ENCODE assay signal across 9 cellular contexts in the genomic region with DNA sequence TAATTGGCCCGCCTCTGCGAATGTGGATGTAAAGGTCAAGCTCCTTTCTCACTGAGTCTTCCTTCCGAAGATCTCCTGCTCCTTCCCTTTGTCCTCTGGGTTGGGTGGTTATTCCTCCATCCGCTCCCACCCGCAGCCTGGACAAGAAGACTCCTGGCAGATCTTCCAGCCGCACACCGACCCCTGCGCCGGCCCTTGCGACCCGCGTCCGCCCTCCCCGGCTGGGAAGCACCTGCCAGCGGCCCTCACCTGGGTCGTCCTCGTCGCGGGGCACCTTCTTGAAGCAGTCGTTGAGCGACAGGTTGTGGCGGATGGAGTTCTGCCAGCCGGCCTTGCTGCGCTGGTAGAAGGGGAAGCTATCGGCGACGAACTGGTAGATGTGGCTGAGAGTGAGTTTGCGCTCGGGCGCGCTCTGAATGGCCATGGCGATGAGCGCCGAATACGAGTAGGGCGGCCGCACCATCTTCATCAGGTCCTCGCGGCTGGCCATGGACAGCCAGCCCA. TPM values are rescaled to one million over a fixed set of nuclear protein-coding genes. Genes with fewer than 3 reads are reported as not detected.
DNase-seq lines count a peak whose midpoint lies in the region; ATAC-seq lines count a peak whose summit lies in the region.
"Had no signal": no experiment of that assay in that cellular context is flagged by ENCODE, and none has a peak within 500 bp of the region (broad histone marks: within the 10 kb centered on the region; RNA-seq: fewer than 3 reads in every experiment).

No MANE protein-coding gene starts in this region.

- no peaks in the 10 kb centered on the region for H3K9me3 ChIP-seq in MG63

- H3K27me3 Mint-ChIP-seq in IgD-negative memory B cell (peaks cover 39% of the 10 kb centered on the region), naive B cell (peaks cover 57 to 65% (median 58%) of the 10 kb centered on the region in 3 donors)
- H3K27me3 Mint-ChIP-seq in activated naive CD8-positive, alpha-beta T cell = peaks cover 44% of the 10 kb centered on the region

- peaks cover 62% of the 10 kb centered on the region for H3K27me3 ChIP-seq in MG63

- ATAC-seq in GM18498 (IDR thresholded peaks at IDR 0.05; ENCODE audit: unreplicated experiment) (peak; percentile 36), naive B cell (ENCODE audit: low read depth in 2 of 2) (peak; percentile 71 to 73)

- H3K36me3 ChIP-seq in MG63 = no peaks in the 10 kb centered on the region

- peaks cover 0 to 3% (median 0%) of the 10 kb centered on the region in 3 donors for H3K9me3 Mint-ChIP-seq in IgD-negative memory B cell
- no peaks in the 10 kb centered on the region for H3K9me3 Mint-ChIP-seq in activated naive CD8-positive, alpha-beta T cell (ENCODE audit: low read depth)
- peaks cover 0 to 6% (median 0%) of the 10 kb centered on the region in 7 donors for H3K9me3 Mint-ChIP-seq in naive B cell

- H3K4me1 Mint-ChIP-seq in IgD-negative memory B cell (peaks cover 0 to 7% (median 7%) of the 10 kb centered on the region in 3 donors), naive B cell (peaks cover 9 to 13% (median 11%) of the 10 kb centered on the region in 3 donors)
- peaks cover 14% of the 10 kb centered on the region for H3K4me1 Mint-ChIP-seq in activated naive CD8-positive, alpha-beta T cell (ENCODE audit: low read depth)

- H3K36me3 Mint-ChIP-seq in IgD-negative memory B cell (no peaks in the 10 kb centered on the region), naive B cell (peaks cover 0 to 1% of the 10 kb centered on the region in 2 donors)
- H3K36me3 Mint-ChIP-seq in activated naive CD8-positive, alpha-beta T cell = no peaks in the 10 kb centered on the region

- DNase-seq in naive B cell (peak; percentile 33), SKM-1 (lab: John Stamatoyannopoulos, UW; ENCODE audit: unreplicated experiment) (no peak), middle frontal gyrus (ENCODE audit: extremely low spot score, low spot score) (no peak), MG63 (no peak), Kasumi-1 (lab: John Stamatoyannopoulos, UW) (no peak)

- H3K4me3 ChIP-seq in MG63 = no peak overlapping the region

- H3K4me3 Mint-ChIP-seq in IgD-negative memory B cell (peak overlapping the region; percentile 77 to 92 (median 90)), naive B cell (peak overlapping the region; percentile 81 to 91 (median 86))
- peak overlapping the region; percentile 67 for H3K4me3 Mint-ChIP-seq in activated naive CD8-positive, alpha-beta T cell

- H3K27ac Mint-ChIP-seq in IgD-negative memory B cell = no peak overlapping the region
- no peak overlapping the region for H3K27ac Mint-ChIP-seq in activated naive CD8-positive, alpha-beta T cell
- H3K27ac Mint-ChIP-seq in naive B cell = peak overlapping the region in 1 of 6 donors; percentile 39

RNA-seq across cellular contexts. Expression of a gene that starts 0.8 kb away (rescaled TPM):
- polyA plus RNA-seq in IgD-negative memory B cell (not detected), naive B cell (ENCODE audit: low read depth in 6 of 6) (under 1 TPM in 1 of 6 donors, not detected in 5; 0.19 TPM)
- not detected in 2 replicates for total RNA-seq in MG63 (2014; rRNA removed; shearing (Covaris generic); ENCODE audit: low replicate concordance)
- polyA plus RNA-seq: keratinocyte had no signal
